Comparison of ENCODE assay signal across 8 cellular contexts in the genomic region with DNA sequence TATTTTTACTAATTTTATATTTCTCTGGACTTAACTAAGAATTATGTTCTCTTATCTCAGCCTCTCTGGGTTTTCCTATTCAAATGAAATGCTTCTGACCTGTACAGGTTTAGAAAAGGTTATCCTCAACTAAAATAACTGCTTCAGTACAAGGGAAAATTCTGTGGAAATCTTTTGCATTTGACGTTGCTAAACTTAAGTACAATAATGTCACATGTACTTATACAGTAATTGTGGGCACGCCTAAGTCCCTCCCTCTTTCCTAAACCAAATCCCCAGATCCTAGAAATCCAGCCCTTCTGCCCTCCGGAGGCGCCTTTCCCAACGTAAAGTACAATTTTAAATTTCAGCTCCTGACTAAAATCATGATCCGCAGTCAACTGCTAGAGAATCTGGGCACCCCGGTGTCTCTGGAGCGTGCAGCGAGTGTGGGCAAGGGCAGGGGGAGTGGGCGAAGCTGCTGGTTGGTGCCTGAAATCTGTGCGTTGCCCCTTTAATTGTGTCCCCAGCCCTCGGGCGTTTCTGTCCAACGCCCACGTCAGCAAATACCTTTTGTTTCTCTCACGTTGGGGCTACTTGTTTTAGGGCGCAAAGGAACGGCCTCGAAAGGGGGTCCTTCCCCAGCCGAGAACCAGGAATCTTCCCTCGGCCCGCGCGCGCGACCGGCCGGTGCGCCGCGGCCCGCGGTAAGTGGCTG. TPM values are rescaled to one million over a fixed set of nuclear protein-coding genes. Genes with fewer than 3 reads are reported as not detected.
A peak's percentile ranks its signal among the peaks of the same experiment; 100 is the strongest.
DNase-seq lines count a peak whose midpoint lies in the region; TF ChIP-seq lines count a peak whose summit lies in the region.

ZBTB8A (plus strand) TSS at position 541 of the 697 bp plus-strand sequence. CDS start 53,505 bp downstream, outside the sequence.

- H3K4me1 ChIP-seq in esophagus squamous epithelium (peaks cover 4 to 21% (median 8%) of the 10 kb centered on the region in 3 donors), transverse colon (peaks cover 0 to 20% (median 9%) of the 10 kb centered on the region in 4 donors)

- H3K27me3 ChIP-seq in esophagus squamous epithelium (peaks cover 0 to 5% (median 0%) of the 10 kb centered on the region in 4 donors), transverse colon (no peaks in the 10 kb centered on the region)

- no peaks in the 10 kb centered on the region for H3K9me3 Mint-ChIP-seq in activated CD4-positive, alpha-beta memory T cell treated with anti-CD3 and anti-CD28 coated beads, Interleukin-2, amount 10 ng/mL, durations not matched to agents 7 days and 5 days

- H3K27me3 Mint-ChIP-seq in activated CD4-positive, alpha-beta memory T cell treated with anti-CD3 and anti-CD28 coated beads, Interleukin-2, amount 10 ng/mL, durations not matched to agents 7 days and 5 days, result peaks cover 75% of the 10 kb centered on the region

- DNase-seq in activated CD8-positive, alpha-beta memory T cell treated with anti-CD3 and anti-CD28 coated beads for 24 hours, result peak; percentile 71
- DNase-seq in activated CD8-positive, alpha-beta memory T cell treated with anti-CD3 and anti-CD28 coated beads, Interleukin-2, amount 50 U/mL, for 4 hours, result no peak
- DNase-seq in NCI-H2107 treated with DMSO at 0.1 percent for 48 hours (lab: John Stamatoyannopoulos, UW; ENCODE audit: unreplicated experiment) (peak; percentile 82), esophagus squamous epithelium (lab: John Stamatoyannopoulos, UW) (no peak), mucosa of gallbladder (ENCODE audit: low spot score) (peak; percentile 11), transverse colon (peak; percentile 64), AML-193 (lab: John Stamatoyannopoulos, UW) (no peak)
- no peak for DNase-seq in activated CD4-positive, alpha-beta memory T cell treated with anti-CD3 and anti-CD28 coated beads, Interleukin-2, amount 10 ng/mL, durations not matched to agents 7 days and 5 days

- in situ Hi-C loops in transverse colon (cut with MboI; ENCODE audit: low pct_ligation_motif_present in 1 of 4, low pct_unique_long_range_greater_than_20kb in 1 of 4, low sequenced_read_pairs in 3 of 4), result no loop called here

- no peaks in the 10 kb centered on the region for H3K36me3 ChIP-seq in esophagus squamous epithelium
- H3K36me3 ChIP-seq in transverse colon, result no peaks in the 10 kb centered on the region

- H3K9me3 ChIP-seq in esophagus squamous epithelium (no peaks in the 10 kb centered on the region), transverse colon (no peaks in the 10 kb centered on the region)

- TF ChIP-seq CTCF in esophagus squamous epithelium (IDR thresholded peaks at IDR 0.05) (peak in 1 of 6 experiments; percentile 10), transverse colon (IDR thresholded peaks at IDR 0.05) (peak in 1 of 5 experiments; percentile 13)

- H3K4me3 ChIP-seq in esophagus squamous epithelium (peak within 1 kb of the TSS; percentile 48 to 84 (median 66)), transverse colon (peak within 1 kb of the TSS; percentile 48 to 71 (median 62))

- peaks cover 2% of the 10 kb centered on the region for H3K36me3 Mint-ChIP-seq in activated CD4-positive, alpha-beta memory T cell treated with anti-CD3 and anti-CD28 coated beads, Interleukin-2, amount 10 ng/mL, durations not matched to agents 7 days and 5 days (ENCODE audit: low read depth)

- peak within 1 kb of the TSS; percentile 70 for H3K4me3 Mint-ChIP-seq in activated CD4-positive, alpha-beta memory T cell treated with anti-CD3 and anti-CD28 coated beads, Interleukin-2, amount 10 ng/mL, durations not matched to agents 7 days and 5 days

- POLR2A ChIA-PET in activated CD4-positive, alpha-beta memory T cell treated with anti-CD3 and anti-CD28 coated beads, Interleukin-2, amount 10 ng/mL, durations not matched to agents 7 days and 5 days (lab: Charles Lee), result interaction anchor here (0.9 kb wide), 1 partner anchor 67 kb away, joined by 3 read pairs; no protein-coding TSS in a partner anchor

- intact Hi-C loops in esophagus squamous epithelium (cut with DNase I) (no loop called here), transverse colon (cut with DNase I; ENCODE audit: low total_unique reads) (no loop called here)

- TF ChIP-seq POLR2A in esophagus squamous epithelium (IDR thresholded peaks at IDR 0.05), result no peak
- peak; percentile 21 for TF ChIP-seq POLR2A in transverse colon (IDR thresholded peaks at IDR 0.05)

- H3K27ac Mint-ChIP-seq in activated CD4-positive, alpha-beta memory T cell treated with anti-CD3 and anti-CD28 coated beads, Interleukin-2, amount 10 ng/mL, durations not matched to agents 7 days and 5 days, result no peak within 1 kb of the TSS

- peak within 1 kb of the TSS; percentile 74 to 94 (median 84) for H3K27ac ChIP-seq in esophagus squamous epithelium
- H3K27ac ChIP-seq in transverse colon, result peak within 1 kb of the TSS; percentile 82 to 90 (median 86)

- CTCF ChIA-PET in activated CD4-positive, alpha-beta memory T cell treated with anti-CD3 and anti-CD28 coated beads, Interleukin-2, amount 10 ng/mL, durations not matched to agents 7 days and 5 days (lab: Charles Lee), result interaction anchor here (6.8 kb wide), 1 partner anchor 18 kb away, joined by 40 read pairs; no protein-coding TSS in a partner anchor

- H3K4me1 Mint-ChIP-seq in activated CD4-positive, alpha-beta memory T cell treated with anti-CD3 and anti-CD28 coated beads, Interleukin-2, amount 10 ng/mL, durations not matched to agents 7 days and 5 days, result peaks cover 9% of the 10 kb centered on the region

- TF ChIP-seq EP300 in transverse colon (IDR thresholded peaks at IDR 0.05; ENCODE audit: low read depth), result no peak

- 0 to 1% methylated on average over 11 to 16 of the region's 33 CpGs for WGBS in esophagus squamous epithelium, 2 donors
- 0 to 1% methylated on average over 6 to 17 of the region's 33 CpGs for WGBS in transverse colon (ENCODE audit: low coverage in 1 of 2), 2 donors

RNA-seq across cellular contexts. Expression of gene ZBTB8A, which starts in this region (rescaled TPM):
- total RNA-seq in activated CD4-positive, alpha-beta memory T cell treated with anti-CD3 and anti-CD28 coated beads, Interleukin-2, amount 10 ng/mL, durations not matched to agents 7 days and 5 days, result under 1 TPM; 0.18 to 0.20 TPM
- total RNA-seq in esophagus squamous epithelium (1 to 10 TPM; 2.4 to 6.1 (median 2.8) TPM), mucosa of gallbladder (7.3 TPM), transverse colon (10 to 100 TPM in 1 of 4 donors, 1 to 10 TPM in 3; 2.2 to 21.1 (median 6.6) TPM)

Comparison
In these comparisons a context has a peak if more than half of its experiments do, and no peak if none do; other contexts are left out.
1. DNase-seq: peak in activated CD8-positive, alpha-beta memory T cell treated with anti-CD3 and anti-CD28 coated beads for 24 hours (single experiment), NCI-H2107 treated with DMSO at 0.1 percent for 48 hours (single experiment), mucosa of gallbladder (single experiment) and transverse colon (single experiment); none in activated CD8-positive, alpha-beta memory T cell treated with anti-CD3 and anti-CD28 coated beads, Interleukin-2, amount 50 U/mL, for 4 hours (single experiment), activated CD4-positive, alpha-beta memory T cell treated with anti-CD3 and anti-CD28 coated beads, Interleukin-2, amount 10 ng/mL, durations not matched to agents 7 days and 5 days (single experiment), esophagus squamous epithelium (single experiment) and AML-193 (0 of 2).